ENCODE assay signal across 1 cellular context in genomic region chr14:32514236-32514635, GRCh38.
TF ChIP-seq lines count a peak whose summit lies in the region.

No MANE protein-coding gene starts in this region.

TF ChIP-seq in endothelial cell of umbilical vein, 7 proteins besides CTCF, POLR2A, EP300 and RAD21:
- TF ChIP-seq GATA2 (IDR thresholded peaks at IDR 0.05; ENCODE audit: insufficient read depth, insufficient read length, low read depth, low read length) (peak; percentile 54), MYC (IDR thresholded peaks at IDR 0.05; ENCODE audit: low read depth, low read length) (no peak), FOS (IDR thresholded peaks at IDR 0.05; ENCODE audit: borderline replicate concordance, insufficient read depth, low read length) (peak; percentile 42)
